ENCODE assay signal across 2 cellular contexts in the genomic region with DNA sequence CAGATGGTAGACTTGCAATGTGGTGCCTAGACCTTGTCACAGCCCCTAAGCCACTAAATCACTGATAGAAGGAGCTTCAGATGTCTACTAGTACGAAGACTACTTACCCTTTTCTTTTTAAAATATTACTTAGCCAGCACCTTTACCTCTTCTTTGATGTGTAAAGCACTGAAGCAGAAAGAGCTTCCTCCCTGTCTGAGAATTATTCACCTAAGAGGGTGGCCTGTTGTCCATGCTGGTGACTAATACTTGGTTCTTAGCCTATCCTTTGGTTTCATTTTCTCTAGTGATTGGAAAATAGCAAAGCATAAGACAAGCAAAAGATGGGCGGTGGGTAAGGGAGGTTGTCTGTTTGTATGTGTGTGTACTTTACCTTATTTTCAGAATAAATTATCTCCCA.
TF ChIP-seq lines count a peak whose summit lies in the region.

No MANE protein-coding gene starts in this region.

TF ChIP-seq in SK-N-SH, 30 proteins besides CTCF, POLR2A, EP300 and RAD21:
- TF ChIP-seq FOSL2 (IDR thresholded peaks at IDR 0.05; ENCODE audit: borderline replicate concordance, low read depth) (no peak), GABPA (IDR thresholded peaks at IDR 0.05; ENCODE audit: low read depth) (no peak), FOXJ3 (CRISPR knock-in tag; IDR thresholded peaks at IDR 0.05) (no peak), FOXM1 (IDR thresholded peaks at IDR 0.05; ENCODE audit: low read depth) (no peak), IRF3 (IDR thresholded peaks at IDR 0.05; ENCODE audit: low read depth, low read length) (no peak), GATA2 (CRISPR knock-in tag; IDR thresholded peaks at IDR 0.05) (no peak), SMC3 (IDR thresholded peaks at IDR 0.05; ENCODE audit: low read depth, low read length) (no peak), TEAD4 (IDR thresholded peaks at IDR 0.05; ENCODE audit: borderline replicate concordance, insufficient read depth) (no peak), RFX5 (IDR thresholded peaks at IDR 0.05; ENCODE audit: low read length) (no peak), CHD2 (IDR thresholded peaks at IDR 0.05; ENCODE audit: low read length, partially characterized antibody) (no peak), YY1 (IDR thresholded peaks at IDR 0.05; ENCODE audit: low read depth) (no peak), ZBTB33 (IDR thresholded peaks at IDR 0.05; ENCODE audit: borderline replicate concordance, low read depth) (no peak), EZH2phosphoT487 (IDR thresholded peaks at IDR 0.05; ENCODE audit: borderline replicate concordance, low read depth) (no peak), MEF2A (IDR thresholded peaks at IDR 0.05; ENCODE audit: borderline replicate concordance, low read depth) (no peak)
- TF ChIP-seq, protein P1, sequence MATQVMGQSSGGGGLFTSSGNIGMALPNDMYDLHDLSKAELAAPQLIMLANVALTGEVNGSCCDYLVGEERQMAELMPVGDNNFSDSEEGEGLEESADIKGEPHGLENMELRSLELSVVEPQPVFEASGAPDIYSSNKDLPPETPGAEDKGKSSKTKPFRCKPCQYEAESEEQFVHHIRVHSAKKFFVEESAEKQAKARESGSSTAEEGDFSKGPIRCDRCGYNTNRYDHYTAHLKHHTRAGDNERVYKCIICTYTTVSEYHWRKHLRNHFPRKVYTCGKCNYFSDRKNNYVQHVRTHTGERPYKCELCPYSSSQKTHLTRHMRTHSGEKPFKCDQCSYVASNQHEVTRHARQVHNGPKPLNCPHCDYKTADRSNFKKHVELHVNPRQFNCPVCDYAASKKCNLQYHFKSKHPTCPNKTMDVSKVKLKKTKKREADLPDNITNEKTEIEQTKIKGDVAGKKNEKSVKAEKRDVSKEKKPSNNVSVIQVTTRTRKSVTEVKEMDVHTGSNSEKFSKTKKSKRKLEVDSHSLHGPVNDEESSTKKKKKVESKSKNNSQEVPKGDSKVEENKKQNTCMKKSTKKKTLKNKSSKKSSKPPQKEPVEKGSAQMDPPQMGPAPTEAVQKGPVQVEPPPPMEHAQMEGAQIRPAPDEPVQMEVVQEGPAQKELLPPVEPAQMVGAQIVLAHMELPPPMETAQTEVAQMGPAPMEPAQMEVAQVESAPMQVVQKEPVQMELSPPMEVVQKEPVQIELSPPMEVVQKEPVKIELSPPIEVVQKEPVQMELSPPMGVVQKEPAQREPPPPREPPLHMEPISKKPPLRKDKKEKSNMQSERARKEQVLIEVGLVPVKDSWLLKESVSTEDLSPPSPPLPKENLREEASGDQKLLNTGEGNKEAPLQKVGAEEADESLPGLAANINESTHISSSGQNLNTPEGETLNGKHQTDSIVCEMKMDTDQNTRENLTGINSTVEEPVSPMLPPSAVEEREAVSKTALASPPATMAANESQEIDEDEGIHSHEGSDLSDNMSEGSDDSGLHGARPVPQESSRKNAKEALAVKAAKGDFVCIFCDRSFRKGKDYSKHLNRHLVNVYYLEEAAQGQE (IDR thresholded peaks at IDR 0.05; ENCODE audit: low read depth, low read length): no peak

TF ChIP-seq in SK-N-SH treated with all-trans-retinoic acid at 6 μM for 48 hours, 23 proteins besides CTCF, POLR2A, EP300 and RAD21:
- TF ChIP-seq, protein P2, sequence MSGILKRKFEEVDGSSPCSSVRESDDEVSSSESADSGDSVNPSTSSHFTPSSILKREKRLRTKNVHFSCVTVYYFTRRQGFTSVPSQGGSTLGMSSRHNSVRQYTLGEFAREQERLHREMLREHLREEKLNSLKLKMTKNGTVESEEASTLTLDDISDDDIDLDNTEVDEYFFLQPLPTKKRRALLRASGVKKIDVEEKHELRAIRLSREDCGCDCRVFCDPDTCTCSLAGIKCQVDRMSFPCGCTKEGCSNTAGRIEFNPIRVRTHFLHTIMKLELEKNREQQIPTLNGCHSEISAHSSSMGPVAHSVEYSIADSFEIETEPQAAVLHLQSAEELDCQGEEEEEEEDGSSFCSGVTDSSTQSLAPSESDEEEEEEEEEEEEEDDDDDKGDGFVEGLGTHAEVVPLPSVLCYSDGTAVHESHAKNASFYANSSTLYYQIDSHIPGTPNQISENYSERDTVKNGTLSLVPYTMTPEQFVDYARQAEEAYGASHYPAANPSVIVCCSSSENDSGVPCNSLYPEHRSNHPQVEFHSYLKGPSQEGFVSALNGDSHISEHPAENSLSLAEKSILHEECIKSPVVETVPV (CRISPR knock-in tag; IDR thresholded peaks at IDR 0.05): no peak
- TF ChIP-seq GLIS3 (CRISPR knock-in tag; IDR thresholded peaks at IDR 0.05): no peak
- no peak for TF ChIP-seq ZNF565 (CRISPR knock-in tag; conservative IDR thresholded peaks at IDR 0.05; ENCODE audit: low read depth)
- TF ChIP-seq RARB (CRISPR knock-in tag; IDR thresholded peaks at IDR 0.05): no peak
- TF ChIP-seq ZNF8 (CRISPR knock-in tag; IDR thresholded peaks at IDR 0.05): no peak
- no peak for TF ChIP-seq ZFP3 (CRISPR knock-in tag; IDR thresholded peaks at IDR 0.05)
- no peak for TF ChIP-seq ESRRG (CRISPR knock-in tag; IDR thresholded peaks at IDR 0.05)
- no peak for TF ChIP-seq BACH2 (CRISPR knock-in tag; IDR thresholded peaks at IDR 0.05; ENCODE audit: borderline replicate concordance)
- no peak for TF ChIP-seq ZC3H10 (CRISPR knock-in tag; IDR thresholded peaks at IDR 0.05)
- no peak for TF ChIP-seq ISL1 (CRISPR knock-in tag; IDR thresholded peaks at IDR 0.05)
- TF ChIP-seq ARNTL (CRISPR knock-in tag; IDR thresholded peaks at IDR 0.05; ENCODE audit: borderline replicate concordance, low read depth): no peak
- TF ChIP-seq, protein P3, sequence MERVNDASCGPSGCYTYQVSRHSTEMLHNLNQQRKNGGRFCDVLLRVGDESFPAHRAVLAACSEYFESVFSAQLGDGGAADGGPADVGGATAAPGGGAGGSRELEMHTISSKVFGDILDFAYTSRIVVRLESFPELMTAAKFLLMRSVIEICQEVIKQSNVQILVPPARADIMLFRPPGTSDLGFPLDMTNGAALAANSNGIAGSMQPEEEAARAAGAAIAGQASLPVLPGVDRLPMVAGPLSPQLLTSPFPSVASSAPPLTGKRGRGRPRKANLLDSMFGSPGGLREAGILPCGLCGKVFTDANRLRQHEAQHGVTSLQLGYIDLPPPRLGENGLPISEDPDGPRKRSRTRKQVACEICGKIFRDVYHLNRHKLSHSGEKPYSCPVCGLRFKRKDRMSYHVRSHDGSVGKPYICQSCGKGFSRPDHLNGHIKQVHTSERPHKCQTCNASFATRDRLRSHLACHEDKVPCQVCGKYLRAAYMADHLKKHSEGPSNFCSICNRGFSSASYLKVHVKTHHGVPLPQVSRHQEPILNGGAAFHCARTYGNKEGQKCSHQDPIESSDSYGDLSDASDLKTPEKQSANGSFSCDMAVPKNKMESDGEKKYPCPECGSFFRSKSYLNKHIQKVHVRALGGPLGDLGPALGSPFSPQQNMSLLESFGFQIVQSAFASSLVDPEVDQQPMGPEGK (CRISPR knock-in tag; IDR thresholded peaks at IDR 0.05; ENCODE audit: borderline replicate concordance): no peak
- TF ChIP-seq PPARA (CRISPR knock-in tag; IDR thresholded peaks at IDR 0.05; ENCODE audit: borderline replicate concordance): no peak
- TF ChIP-seq CSDC2 (CRISPR knock-in tag; IDR thresholded peaks at IDR 0.05): no peak
- TF ChIP-seq SNAI2 (CRISPR knock-in tag; IDR thresholded peaks at IDR 0.05): no peak
- TF ChIP-seq ZNF70 (CRISPR knock-in tag; IDR thresholded peaks at IDR 0.05): no peak
- TF ChIP-seq ZFP30 (CRISPR knock-in tag; IDR thresholded peaks at IDR 0.05): no peak
- TF ChIP-seq, protein P4, sequence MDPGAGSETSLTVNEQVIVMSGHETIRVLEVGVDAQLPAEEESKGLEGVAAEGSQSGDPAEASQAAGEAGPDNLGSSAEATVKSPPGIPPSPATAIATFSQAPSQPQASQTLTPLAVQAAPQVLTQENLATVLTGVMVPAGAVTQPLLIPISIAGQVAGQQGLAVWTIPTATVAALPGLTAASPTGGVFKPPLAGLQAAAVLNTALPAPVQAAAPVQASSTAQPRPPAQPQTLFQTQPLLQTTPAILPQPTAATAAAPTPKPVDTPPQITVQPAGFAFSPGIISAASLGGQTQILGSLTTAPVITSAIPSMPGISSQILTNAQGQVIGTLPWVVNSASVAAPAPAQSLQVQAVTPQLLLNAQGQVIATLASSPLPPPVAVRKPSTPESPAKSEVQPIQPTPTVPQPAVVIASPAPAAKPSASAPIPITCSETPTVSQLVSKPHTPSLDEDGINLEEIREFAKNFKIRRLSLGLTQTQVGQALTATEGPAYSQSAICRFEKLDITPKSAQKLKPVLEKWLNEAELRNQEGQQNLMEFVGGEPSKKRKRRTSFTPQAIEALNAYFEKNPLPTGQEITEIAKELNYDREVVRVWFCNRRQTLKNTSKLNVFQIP (CRISPR knock-in tag; IDR thresholded peaks at IDR 0.05; ENCODE audit: borderline replicate concordance, low read depth): no peak
- no peak for TF ChIP-seq TSHZ2 (CRISPR knock-in tag; IDR thresholded peaks at IDR 0.05)
- TF ChIP-seq TOX (CRISPR knock-in tag; IDR thresholded peaks at IDR 0.05; ENCODE audit: borderline replicate concordance): no peak
